ENCODE assay signal across 18 cellular contexts in the genomic region with DNA sequence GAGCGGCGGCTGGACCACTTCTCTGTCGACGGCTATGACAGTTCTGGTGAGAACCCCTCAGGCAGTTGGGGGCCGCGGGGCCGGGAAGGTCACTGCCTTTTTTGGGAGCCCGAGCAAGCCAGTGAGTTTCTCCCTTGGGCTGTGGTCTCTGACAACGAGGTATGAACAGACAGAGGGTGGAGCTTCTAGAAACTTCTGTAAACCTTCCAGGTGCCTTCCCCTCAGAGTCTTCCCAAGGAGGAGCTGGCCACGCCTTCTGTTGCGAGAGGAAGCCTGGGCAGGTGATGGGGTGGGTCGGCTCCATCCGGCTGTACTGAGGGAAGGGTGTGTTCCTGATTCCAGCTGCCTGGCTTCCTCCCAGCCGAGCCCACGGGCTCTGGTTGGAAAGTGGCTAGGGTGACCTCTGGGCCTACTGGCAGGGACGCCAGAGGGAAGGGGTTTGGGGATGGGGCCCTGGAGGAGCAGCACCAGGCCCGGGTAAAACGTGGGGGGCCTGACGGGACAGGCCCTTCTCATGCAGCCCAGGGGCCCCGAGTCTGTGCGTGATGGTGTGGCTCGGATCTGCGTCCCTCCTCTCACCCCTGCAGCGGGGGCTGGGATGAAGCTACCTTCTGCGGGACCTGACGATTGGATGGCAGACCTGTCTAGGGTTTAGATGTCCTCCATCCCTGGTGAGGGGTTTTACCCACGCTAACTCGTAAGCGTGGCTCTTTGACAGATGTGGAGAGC.
DNase-seq lines count a peak whose midpoint lies in the region; ATAC-seq and TF ChIP-seq lines count a peak whose summit lies in the region.
"Had no signal": no experiment of that assay in that cellular context is flagged by ENCODE, and none has a peak within 500 bp of the region (broad histone marks: within the 10 kb centered on the region; RNA-seq: fewer than 3 reads in every experiment).

No MANE protein-coding gene starts in this region.

- no peak overlapping the region for H3K4me3 Mint-ChIP-seq in activated naive CD8-positive, alpha-beta T cell treated with anti-CD3 and anti-CD28 coated beads for 36 hours
- H3K4me3 Mint-ChIP-seq: HFFc6, mesothelial cell of epicardium had no signal

- no peaks in the 10 kb centered on the region for H3K9me3 Mint-ChIP-seq in activated naive CD8-positive, alpha-beta T cell treated with anti-CD3 and anti-CD28 coated beads for 36 hours
- H3K9me3 Mint-ChIP-seq: HFFc6 had no signal

- H3K27me3 ChIP-seq in dorsolateral prefrontal cortex = peaks cover 0 to 3% (median 0%) of the 10 kb centered on the region in 45 donors
- no peaks in the 10 kb centered on the region for H3K27me3 ChIP-seq in aorta (ENCODE audit: control insufficient read depth in 1 of 2, insufficient read depth in 2 of 2, low read length in 1 of 2)
- H3K27me3 ChIP-seq: gastrocnemius medialis, uterus had no signal

- H3K4me1 Mint-ChIP-seq in activated naive CD8-positive, alpha-beta T cell treated with anti-CD3 and anti-CD28 coated beads for 36 hours = no peaks in the 10 kb centered on the region

- H3K4me3 ChIP-seq in dorsolateral prefrontal cortex (no peak overlapping the region), mucosa of descending colon (no peak overlapping the region), aorta (ENCODE audit: low read length in 2 of 2) (no peak overlapping the region)
- H3K4me3 ChIP-seq: gastrocnemius medialis, skin epidermis, uterus had no signal

- peaks cover 5% of the 10 kb centered on the region for H3K36me3 Mint-ChIP-seq in activated naive CD8-positive, alpha-beta T cell treated with anti-CD3 and anti-CD28 coated beads for 36 hours

- ATAC-seq in Right ventricle myocardium superior (ENCODE audit: poor library complexity) (no peak), left ventricle myocardium superior (no peak), mucosa of descending colon (peak; percentile 84), aorta (ENCODE audit: low FRiP score) (no peak)
- ATAC-seq: gastrocnemius medialis; stimulated activated naive CD8-positive, alpha-beta T cell treated with anti-CD3 and anti-CD28 coated beads, Interleukin-15, Interleukin-2, amounts not matched to agents 100 U/mL and 50 U/mL, for 24 hours had no signal

- H3K36me3 ChIP-seq in mucosa of descending colon (ENCODE audit: low read depth) (no peaks in the 10 kb centered on the region), aorta (ENCODE audit: control insufficient read depth in 1 of 2, insufficient read depth in 2 of 2, low read length in 1 of 2) (no peaks in the 10 kb centered on the region)
- H3K36me3 ChIP-seq: gastrocnemius medialis, uterus had no signal

- DNase-seq in Right ventricle myocardium superior (peak; percentile 39), left ventricle myocardium superior (no peak), dorsolateral prefrontal cortex (peak in 6 of 10 donors; percentile 1 to 39 (median 20)), mucosa of descending colon (peak; percentile 67 to 75 (median 74)), aorta (peak; percentile 32 to 55)
- DNase-seq in activated effector memory CD4-positive, alpha-beta T cell treated with anti-CD3 and anti-CD28 coated beads, Interleukin-2, amount 50 U/mL, for 16 hours = no peak
- DNase-seq in activated naive CD8-positive, alpha-beta T cell treated with anti-CD3 and anti-CD28 coated beads for 36 hours = no peak
- no peak for DNase-seq in stimulated activated CD4-positive, alpha-beta T cell treated with anti-CD3 and anti-CD28 coated beads, Interleukin-4, amount 100 ng/mL, for 24 hours
- DNase-seq: activated CD4-positive, alpha-beta T cell treated with anti-CD3 and anti-CD28 coated beads, Interleukin-2, amount 50 U/mL, for 1 hour; gastrocnemius medialis; HFFc6; NCI-H1092 treated with DMSO at 0.1 percent for 48 hours; stimulated activated naive CD8-positive, alpha-beta T cell treated with anti-CD3 and anti-CD28 coated beads, Interleukin-15, Interleukin-2, amounts not matched to agents 100 U/mL and 50 U/mL, for 24 hours; uterus had no signal

- no peak for TF ChIP-seq CTCF in dorsolateral prefrontal cortex (IDR thresholded peaks at IDR 0.05 in 54 of 56, conservative IDR thresholded peaks at IDR 0.05 in 2 of 56; ENCODE audit: low read depth in 1 of 56, partially characterized antibody in 56 of 56)
- TF ChIP-seq CTCF in mucosa of descending colon (IDR thresholded peaks at IDR 0.05) = no peak

- H3K9me3 ChIP-seq in mucosa of descending colon (no peaks in the 10 kb centered on the region), aorta (ENCODE audit: control insufficient read depth, low read length) (no peaks in the 10 kb centered on the region)
- H3K9me3 ChIP-seq: Caco-2, gastrocnemius medialis, uterus had no signal

- H3K4me1 ChIP-seq in mucosa of descending colon (ENCODE audit: low read depth) (no peaks in the 10 kb centered on the region), aorta (ENCODE audit: control insufficient read depth in 1 of 2, insufficient read depth in 2 of 2, low read length in 2 of 2) (no peaks in the 10 kb centered on the region)
- H3K4me1 ChIP-seq: Caco-2, gastrocnemius medialis, uterus had no signal

- no peak overlapping the region for H3K27ac Mint-ChIP-seq in activated naive CD8-positive, alpha-beta T cell treated with anti-CD3 and anti-CD28 coated beads for 36 hours
- H3K27ac Mint-ChIP-seq: HFFc6, mesothelial cell of epicardium had no signal

- H3K27me3 Mint-ChIP-seq in activated naive CD8-positive, alpha-beta T cell treated with anti-CD3 and anti-CD28 coated beads for 36 hours = no peaks in the 10 kb centered on the region

- intact Hi-C loops in Right ventricle myocardium superior (cut with DNase I) = no loop called here
- intact Hi-C loops in left ventricle myocardium superior (cut with micrococcal nuclease) = no loop called here
- intact Hi-C loops in dorsolateral prefrontal cortex (cut with DNase I) = no loop called here
- intact Hi-C loops in mucosa of descending colon (cut with DNase I, micrococcal nuclease) = no loop called here
- intact Hi-C loops in aorta (cut with DNase I) = no loop called here

- 92 to 94% methylated on average over 26 to 29 of the region's 29 CpGs for WGBS in aorta, 2 donors

- peak overlapping the region in 2 of 59 donors; percentile 4 to 77 for H3K27ac ChIP-seq in dorsolateral prefrontal cortex
- H3K27ac ChIP-seq in aorta (ENCODE audit: low read depth in 1 of 2, low read length in 2 of 2) = no peak overlapping the region
- H3K27ac ChIP-seq: gastrocnemius medialis, KMS-11, skin epidermis, uterus had no signal

Comparison
In these comparisons a context has a peak if more than half of its experiments do, and no peak if none do; other contexts are left out.
1. DNase-seq: peak in Right ventricle myocardium superior (single experiment), dorsolateral prefrontal cortex (6 of 10), mucosa of descending colon (3 of 3) and aorta (2 of 2); none in left ventricle myocardium superior (single experiment), activated effector memory CD4-positive, alpha-beta T cell treated with anti-CD3 and anti-CD28 coated beads, Interleukin-2, amount 50 U/mL, for 16 hours (single experiment), activated naive CD8-positive, alpha-beta T cell treated with anti-CD3 and anti-CD28 coated beads for 36 hours (single experiment) and stimulated activated CD4-positive, alpha-beta T cell treated with anti-CD3 and anti-CD28 coated beads, Interleukin-4, amount 100 ng/mL, for 24 hours (single experiment).